In the genomic region with DNA sequence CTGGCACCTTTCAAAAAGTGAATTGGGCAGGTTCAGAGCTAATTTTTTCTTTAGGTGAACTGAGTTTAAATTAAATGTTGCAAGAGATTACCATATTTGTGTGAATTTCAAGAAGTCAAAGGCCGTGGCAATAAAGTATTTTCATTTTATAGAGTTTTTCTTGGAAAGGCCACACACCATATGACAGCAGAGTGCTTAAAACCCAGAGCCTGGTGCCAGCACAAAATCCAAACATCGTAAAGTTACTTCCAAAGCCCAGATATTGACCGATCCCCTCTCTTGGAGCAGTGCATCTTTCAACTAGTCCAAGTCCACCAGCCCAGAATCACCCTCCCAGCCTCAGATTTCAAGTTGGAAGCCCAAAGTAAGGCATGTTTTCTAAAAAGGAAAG, we compare ENCODE assay signal across 25 cellular contexts.
DNase-seq lines count a peak whose midpoint lies in the region; ATAC-seq, FAIRE-seq and TF ChIP-seq lines count a peak whose summit lies in the region.
"Had no signal": no experiment of that assay in that cellular context is flagged by ENCODE, and none has a peak within 500 bp of the region (broad histone marks: within the 10 kb centered on the region; RNA-seq: fewer than 3 reads in every experiment).

No MANE protein-coding gene starts in this region.

- CTCF ChIA-PET in endothelial cell of umbilical vein (lab: Charles Lee) = interaction anchor here (0.7 kb wide), 1 partner anchor 41 kb away, joined by 3 read pairs; no protein-coding TSS in a partner anchor

- H3K4me3 ChIP-seq in endothelial cell of umbilical vein (replicated peaks in 1 of 3; ENCODE audit: insufficient read depth in 1 of 3, low read depth in 1 of 3, low read length in 3 of 3) = no peak overlapping the region
- no peak overlapping the region for H3K4me3 ChIP-seq in prostate gland
- H3K4me3 ChIP-seq: BLaER1, body of pancreas, ovary, right lobe of liver had no signal

- no peak for ATAC-seq in stimulated activated naive CD8-positive, alpha-beta T cell treated with anti-CD3 and anti-CD28 coated beads, Interleukin-15, Interleukin-2, amounts not matched to agents 100 U/mL and 50 U/mL, for 24 hours
- no peak for ATAC-seq in HG03139 (IDR thresholded peaks at IDR 0.05; ENCODE audit: unreplicated experiment)
- no peak for ATAC-seq in activated T-cell treated with anti-CD3 and anti-CD28 coated beads, Interleukin-2, amount 50 U/mL, for 72 hours (replicated peaks in 1 of 2)
- ATAC-seq: body of pancreas; stimulated activated memory B cell treated with anti-CD40 and anti-IgM and Interleukin-4, amounts not matched to agents 10 μg/mL and 1 μg/mL and 100 μg/mL, for 72 hours had no signal

- no peak overlapping the region for H3K4me3 Mint-ChIP-seq in stimulated activated naive CD8-positive, alpha-beta T cell treated with anti-CD3 and anti-CD28 coated beads, Interleukin-15, Interleukin-2, amounts not matched to agents 100 ng/mL and 50 ng/mL, for 24 hours
- H3K4me3 Mint-ChIP-seq in activated T-cell treated with anti-CD3 and anti-CD28 coated beads, Interleukin-2, amount 50 U/mL, for 72 hours = no peak overlapping the region
- H3K4me3 Mint-ChIP-seq: activated naive CD8-positive, alpha-beta T cell; activated T-helper 1 cell treated with anti-CD3 and anti-CD28 coated beads, Interleukin-12 subunit alpha, Interleukin-12 subunit beta, Interleukin-2, Interleukin-4 antibody, amounts not matched to agents 30 ng/mL and 10 ng/mL and 1 ng/mL, durations not matched to agents 14 hours and 24 hours and 36 hours; naive B cell; stimulated activated memory B cell treated with anti-CD40 and anti-IgM and Interleukin-4, amounts not matched to agents 10 μg/mL and 1 μg/mL and 100 μg/mL, for 72 hours; type B pancreatic cell had no signal

- no peak for TF ChIP-seq CTCF in endothelial cell of umbilical vein (IDR thresholded peaks at IDR 0.05; ENCODE audit: extremely low read depth in 1 of 2, insufficient read depth in 1 of 2, low read depth in 1 of 2, low read length in 2 of 2)
- no peak for TF ChIP-seq CTCF in prostate gland (IDR thresholded peaks at IDR 0.05)

- dilution Hi-C loops in endothelial cell of umbilical vein (cut with MboI; ENCODE audit: extremely low pct_ligation_motif_present, low sequenced_read_pairs) = no loop called here

- H3K9me3 Mint-ChIP-seq in stimulated activated naive CD8-positive, alpha-beta T cell treated with anti-CD3 and anti-CD28 coated beads, Interleukin-15, Interleukin-2, amounts not matched to agents 100 ng/mL and 50 ng/mL, for 24 hours = no peaks in the 10 kb centered on the region
- peaks cover 2 to 4% of the 10 kb centered on the region in 2 donors for H3K9me3 Mint-ChIP-seq in activated T-cell treated with anti-CD3 and anti-CD28 coated beads, Interleukin-2, amount 50 U/mL, for 72 hours
- H3K9me3 Mint-ChIP-seq: activated T-helper 1 cell treated with anti-CD3 and anti-CD28 coated beads, Interleukin-12 subunit alpha, Interleukin-12 subunit beta, Interleukin-2, Interleukin-4 antibody, amounts not matched to agents 30 ng/mL and 10 ng/mL and 1 ng/mL, durations not matched to agents 14 hours and 24 hours and 36 hours had no signal

- H3K4me1 ChIP-seq in endothelial cell of umbilical vein (ENCODE audit: control insufficient read depth, extremely low read depth, insufficient read depth, low read length) = peaks cover 47% of the 10 kb centered on the region
- H3K4me1 ChIP-seq in prostate gland (replicated peaks) = peaks cover 12% of the 10 kb centered on the region
- H3K4me1 ChIP-seq: BLaER1, right lobe of liver had no signal

- no peaks in the 10 kb centered on the region for H4K20me1 ChIP-seq in endothelial cell of umbilical vein (replicated peaks; ENCODE audit: control insufficient read depth, extremely low read depth, insufficient read depth, low read length)
- H4K20me1 ChIP-seq: BLaER1 had no signal

- H3K27ac ChIP-seq in endothelial cell of umbilical vein (ENCODE audit: insufficient read depth, low read depth, low read length) (peak overlapping the region; percentile 100), prostate gland (peak overlapping the region in 1 of 2 donors; percentile 3)
- H3K27ac ChIP-seq: BLaER1, HL-60, right lobe of liver had no signal

- no peaks in the 10 kb centered on the region for H3K9me3 ChIP-seq in endothelial cell of umbilical vein (replicated peaks; ENCODE audit: control insufficient read depth, insufficient read depth, low read length)
- no peaks in the 10 kb centered on the region for H3K9me3 ChIP-seq in prostate gland
- H3K9me3 ChIP-seq: body of pancreas, ovary, right lobe of liver had no signal

- BruUV-seq in endothelial cell of umbilical vein (replicated peaks; lab: Mats Ljungman, UMichigan) = no TSS peak

- no peaks in the 10 kb centered on the region for H3K4me1 Mint-ChIP-seq in stimulated activated naive CD8-positive, alpha-beta T cell treated with anti-CD3 and anti-CD28 coated beads, Interleukin-15, Interleukin-2, amounts not matched to agents 100 ng/mL and 50 ng/mL, for 24 hours (ENCODE audit: low read depth)
- H3K4me1 Mint-ChIP-seq in activated T-cell treated with anti-CD3 and anti-CD28 coated beads, Interleukin-2, amount 50 U/mL, for 72 hours (ENCODE audit: low read depth) = no peaks in the 10 kb centered on the region
- H3K4me1 Mint-ChIP-seq: naive B cell; stimulated activated memory B cell treated with anti-CD40 and anti-IgM and Interleukin-4, amounts not matched to agents 10 μg/mL and 1 μg/mL and 100 μg/mL, for 72 hours had no signal

- no peaks in the 10 kb centered on the region for H3K79me2 ChIP-seq in endothelial cell of umbilical vein (ENCODE audit: control insufficient read depth, insufficient read depth, low read length)

- WGBS in prostate gland = 15% methylated on average over 3 of the region's 3 CpGs

- H3K36me3 ChIP-seq in endothelial cell of umbilical vein (ENCODE audit: control insufficient read depth in 2 of 2, extremely low read depth in 1 of 2, insufficient read depth in 2 of 2, low read length in 2 of 2) = no peaks in the 10 kb centered on the region
- no peaks in the 10 kb centered on the region for H3K36me3 ChIP-seq in prostate gland
- H3K36me3 ChIP-seq: BLaER1, ovary, right lobe of liver had no signal

- H3K9ac ChIP-seq in endothelial cell of umbilical vein (replicated peaks; ENCODE audit: extremely low read depth, insufficient read depth, low read length) = peak overlapping the region; percentile 89
- H3K9ac ChIP-seq: BLaER1 had no signal

- H3K9me1 ChIP-seq in endothelial cell of umbilical vein (replicated peaks; ENCODE audit: control insufficient read depth, extremely low read depth, insufficient read depth, low read length) = no peaks in the 10 kb centered on the region

- peak overlapping the region; percentile 4 for H3K27ac Mint-ChIP-seq in stimulated activated naive CD8-positive, alpha-beta T cell treated with anti-CD3 and anti-CD28 coated beads, Interleukin-15, Interleukin-2, amounts not matched to agents 100 ng/mL and 50 ng/mL, for 24 hours
- no peak overlapping the region for H3K27ac Mint-ChIP-seq in activated T-cell treated with anti-CD3 and anti-CD28 coated beads, Interleukin-2, amount 50 U/mL, for 72 hours
- H3K27ac Mint-ChIP-seq: activated naive CD8-positive, alpha-beta T cell; activated T-helper 1 cell treated with anti-CD3 and anti-CD28 coated beads, Interleukin-12 subunit alpha, Interleukin-12 subunit beta, Interleukin-2, Interleukin-4 antibody, amounts not matched to agents 30 ng/mL and 10 ng/mL and 1 ng/mL, durations not matched to agents 14 hours and 24 hours and 36 hours; naive B cell; stimulated activated memory B cell treated with anti-CD40 and anti-IgM and Interleukin-4, amounts not matched to agents 10 μg/mL and 1 μg/mL and 100 μg/mL, for 72 hours; type B pancreatic cell had no signal

- no peak overlapping the region for H2AFZ ChIP-seq in endothelial cell of umbilical vein (ENCODE audit: low read depth, low read length)

- H3K36me3 Mint-ChIP-seq in stimulated activated naive CD8-positive, alpha-beta T cell treated with anti-CD3 and anti-CD28 coated beads, Interleukin-15, Interleukin-2, amounts not matched to agents 100 ng/mL and 50 ng/mL, for 24 hours (ENCODE audit: low read depth) = peaks cover 5% of the 10 kb centered on the region
- H3K36me3 Mint-ChIP-seq in activated T-cell treated with anti-CD3 and anti-CD28 coated beads, Interleukin-2, amount 50 U/mL, for 72 hours (ENCODE audit: insufficient read depth in 2 of 2) = peaks cover 2 to 7% of the 10 kb centered on the region in 2 donors
- H3K36me3 Mint-ChIP-seq: naive B cell; stimulated activated memory B cell treated with anti-CD40 and anti-IgM and Interleukin-4, amounts not matched to agents 10 μg/mL and 1 μg/mL and 100 μg/mL, for 72 hours; type B pancreatic cell had no signal

- POLR2A ChIA-PET in endothelial cell of umbilical vein (lab: Charles Lee) = no interaction called here

- H3K27me3 Mint-ChIP-seq in stimulated activated naive CD8-positive, alpha-beta T cell treated with anti-CD3 and anti-CD28 coated beads, Interleukin-15, Interleukin-2, amounts not matched to agents 100 ng/mL and 50 ng/mL, for 24 hours = no peaks in the 10 kb centered on the region
- no peaks in the 10 kb centered on the region for H3K27me3 Mint-ChIP-seq in activated T-cell treated with anti-CD3 and anti-CD28 coated beads, Interleukin-2, amount 50 U/mL, for 72 hours (ENCODE audit: low read depth)
- H3K27me3 Mint-ChIP-seq: activated naive CD8-positive, alpha-beta T cell; naive B cell; stimulated activated memory B cell treated with anti-CD40 and anti-IgM and Interleukin-4, amounts not matched to agents 10 μg/mL and 1 μg/mL and 100 μg/mL, for 72 hours; type B pancreatic cell had no signal

- H3K27me3 ChIP-seq in endothelial cell of umbilical vein (ENCODE audit: control insufficient read depth in 2 of 2, insufficient read depth in 2 of 2, low read length in 2 of 2) = no peaks in the 10 kb centered on the region
- H3K27me3 ChIP-seq in prostate gland (replicated peaks; ENCODE audit: insufficient read depth) = no peaks in the 10 kb centered on the region
- H3K27me3 ChIP-seq: BLaER1, body of pancreas, ovary, right lobe of liver had no signal

- H3K4me2 ChIP-seq in endothelial cell of umbilical vein (ENCODE audit: insufficient read depth, low read length) = peak overlapping the region; percentile 97
- H3K4me2 ChIP-seq: BLaER1 had no signal

- no peak for DNase-seq in stimulated activated naive CD8-positive, alpha-beta T cell treated with anti-CD3 and anti-CD28 coated beads, Interleukin-15, Interleukin-2, amounts not matched to agents 100 U/mL and 50 U/mL, for 24 hours
- no peak for DNase-seq in endothelial cell of umbilical vein (ENCODE audit: low read depth, low spot score)
- peak; percentile 29 for DNase-seq in prostate gland (ENCODE audit: low spot score)
- DNase-seq in activated T-cell treated with anti-CD3 and anti-CD28 coated beads, Interleukin-2, amount 50 U/mL, for 72 hours = no peak
- DNase-seq in NCI-H1694 treated with DMSO at 0.1 percent for 48 hours (lab: John Stamatoyannopoulos, UW) = no peak
- DNase-seq in activated effector memory CD4-positive, alpha-beta T cell treated with Interleukin-2 at 50 U/mL for 16 hours = no peak
- DNase-seq: activated CD4-positive, alpha-beta T cell treated with anti-CD3 and anti-CD28 coated beads for 4 hours; body of pancreas; cortex of kidney; naive B cell; NCI-H1417 treated with DMSO at 0.1 percent for 48 hours; NCI-H748 treated with DMSO at 0.1 percent for 48 hours; ovary; right lobe of liver; T-helper 1 cell had no signal

- TF ChIP-seq POLR2A in endothelial cell of umbilical vein (IDR thresholded peaks at IDR 0.05; ENCODE audit: low read depth, low read length) (no peak), prostate gland (IDR thresholded peaks at IDR 0.05) (no peak)

- intact Hi-C loops in endothelial cell of umbilical vein (cut with micrococcal nuclease) = no loop called here
- intact Hi-C loops in prostate gland (cut with DNase I) = no loop called here

- no peak for FAIRE-seq in endothelial cell of umbilical vein (lab: Jason Lieb, UNC)
- FAIRE-seq: A204.1, D721Med had no signal
